14 cellular contexts compared by ENCODE assay signal in genomic region chr18:58054041-58054733, GRCh38. TPM values are rescaled to one million over a fixed set of nuclear protein-coding genes. Genes with fewer than 3 reads are reported as not detected.
DNase-seq lines count a peak whose midpoint lies in the region; ATAC-seq, FAIRE-seq and TF ChIP-seq lines count a peak whose summit lies in the region.
"Had no signal": no experiment of that assay in that cellular context is flagged by ENCODE, and none has a peak within 500 bp of the region (broad histone marks: within the 10 kb centered on the region; RNA-seq: fewer than 3 reads in every experiment).

No MANE protein-coding gene starts in this region.

- peak; percentile 40 for ATAC-seq in K562
- no peak for ATAC-seq in activated naive CD8-positive, alpha-beta T cell treated with anti-CD3 and anti-CD28 coated beads, Interleukin-2, amount 50 U/mL, for 24 hours
- no peak for ATAC-seq in effector memory CD8-positive, alpha-beta T cell (replicated peaks)

- DNase-seq in K562 (ENCODE audit: extremely low read depth in 1 of 4, low spot score in 3 of 4) (peak in 2 of 4 experiments; percentile 19 to 45), iris pigment epithelial cell (ENCODE audit: low read depth) (peak; percentile 73), mesothelial cell of epicardium (ENCODE audit: low spot score in 2 of 2, unreplicated experiment in 2 of 2) (no peak), posterior vena cava (ENCODE audit: low spot score) (no peak)
- DNase-seq in activated naive CD8-positive, alpha-beta T cell treated with anti-CD3 and anti-CD28 coated beads, Interleukin-2, amount 50 U/mL, for 24 hours, result no peak
- no peak for DNase-seq in effector memory CD8-positive, alpha-beta T cell
- DNase-seq: activated naive CD8-positive, alpha-beta T cell treated with anti-CD3 and anti-CD28 coated beads for 36 hours; NCI-H2081 treated with DMSO at 0.1 percent for 48 hours; stimulated activated CD4-positive, alpha-beta T cell treated with anti-CD3 and anti-CD28 coated beads, Interleukin-12 subunit alpha, Interleukin-12 subunit beta, amount 100 ng/mL, for 4 hours had no signal

- no peak for TF ChIP-seq RAD21 in K562 (CRISPR knock-in tag; conservative IDR thresholded peaks at IDR 0.05 in 1 of 2, IDR thresholded peaks at IDR 0.05 in 1 of 2)

- H3K4me1 Mint-ChIP-seq in activated naive CD8-positive, alpha-beta T cell treated with anti-CD3 and anti-CD28 coated beads, Interleukin-2, amount 50 U/mL, for 24 hours, result peaks cover 5% of the 10 kb centered on the region
- H3K4me1 Mint-ChIP-seq in mesothelial cell of epicardium, result peaks cover 33% of the 10 kb centered on the region
- H3K4me1 Mint-ChIP-seq in effector memory CD8-positive, alpha-beta T cell (ENCODE audit: low read depth in 2 of 2), result peaks cover 0 to 2% of the 10 kb centered on the region in 2 donors

- H3K4me3 ChIP-seq in ACC112 (ENCODE audit: low read depth, low read length) (peak overlapping the region; percentile 1; the same call in 1 of the 2 replicates), HUES64 (ENCODE audit: low read length) (no peak overlapping the region), K562 (no peak overlapping the region)

- peak overlapping the region; percentile 27; the same call in 1 of the 2 replicates for H3K4me2 ChIP-seq in K562 (ENCODE audit: insufficient read depth, low read length)

- H3K27me3 ChIP-seq in ACC112 (ENCODE audit: insufficient read depth, low read length), result no peaks in the 10 kb centered on the region
- H3K27me3 ChIP-seq in HUES64 (ENCODE audit: insufficient read depth, low read length), result no peaks in the 10 kb centered on the region
- no peaks in the 10 kb centered on the region for H3K27me3 ChIP-seq in K562 (ENCODE audit: control insufficient read depth in 2 of 2, insufficient read depth in 2 of 2, low read length in 2 of 2)

- no peaks in the 10 kb centered on the region for H3K27me3 Mint-ChIP-seq in activated naive CD8-positive, alpha-beta T cell treated with anti-CD3 and anti-CD28 coated beads, Interleukin-2, amount 50 U/mL, for 24 hours
- no peaks in the 10 kb centered on the region for H3K27me3 Mint-ChIP-seq in mesothelial cell of epicardium (ENCODE audit: low read depth)
- H3K27me3 Mint-ChIP-seq in effector memory CD8-positive, alpha-beta T cell, result no peaks in the 10 kb centered on the region
- H3K27me3 Mint-ChIP-seq: activated naive CD8-positive, alpha-beta T cell treated with anti-CD3 and anti-CD28 coated beads for 36 hours; IgD-negative memory B cell had no signal

- CTCF ChIA-PET in K562 (lab: Yijun Ruan, JAX; ENCODE audit: low intra/inter-chr PET ratio), result no interaction called here

- H3K27ac ChIP-seq in ACC112 (ENCODE audit: low read depth, low read length), result peak overlapping the region; percentile 36
- peak overlapping the region; percentile 57 for H3K27ac ChIP-seq in HUES64 (ENCODE audit: low read depth, low read length)
- peak overlapping the region; percentile 38; the same call in 2 of the 3 replicates for H3K27ac ChIP-seq in K562 (ENCODE audit: extremely low read depth, low read depth, low read length)

- H3K9me3 Mint-ChIP-seq in activated naive CD8-positive, alpha-beta T cell treated with anti-CD3 and anti-CD28 coated beads, Interleukin-2, amount 50 U/mL, for 24 hours, result no peaks in the 10 kb centered on the region
- H3K9me3 Mint-ChIP-seq in mesothelial cell of epicardium, result no peaks in the 10 kb centered on the region
- no peaks in the 10 kb centered on the region for H3K9me3 Mint-ChIP-seq in effector memory CD8-positive, alpha-beta T cell
- H3K9me3 Mint-ChIP-seq: activated naive CD8-positive, alpha-beta T cell treated with anti-CD3 and anti-CD28 coated beads for 36 hours; IgD-negative memory B cell; neural crest cell had no signal

- H3K9ac ChIP-seq in HUES64 (ENCODE audit: low read depth, low read length) (peak overlapping the region; percentile 1; the same call in 1 of the 2 replicates), K562 (ENCODE audit: insufficient read depth in 1 of 2, low read depth in 2 of 2, low read length in 2 of 2) (no peak overlapping the region)

- intact Hi-C loops in K562 (cut with micrococcal nuclease), result no loop called here
- intact Hi-C loops in posterior vena cava (cut with DNase I), result no loop called here

- H3K79me2 ChIP-seq in ACC112 (ENCODE audit: control insufficient read depth, insufficient read depth, low read length, unreplicated experiment), result peaks cover under 1% of the 10 kb centered on the region
- H3K79me2 ChIP-seq in K562 (ENCODE audit: control insufficient read depth, insufficient read depth, low read length), result peaks cover 58% of the 10 kb centered on the region

- TF ChIP-seq POLR2A in K562 (conservative IDR thresholded peaks at IDR 0.05), result no peak

- WGBS in HUES64, result 67% methylated on average over 7 of the region's 8 CpGs
- WGBS in K562 (ENCODE audit: insufficient coverage, low coverage, missing lambda C conversion rate), result 18% methylated on average over 7 of the region's 8 CpGs

- no peaks in the 10 kb centered on the region for H3K9me1 ChIP-seq in K562 (ENCODE audit: control insufficient read depth, insufficient read depth, low read length)

- H3K4me1 ChIP-seq in ACC112 (ENCODE audit: control insufficient read depth, insufficient read depth, low read length, unreplicated experiment) (peaks cover 22% of the 10 kb centered on the region), HUES64 (ENCODE audit: insufficient read depth, low read length) (peaks cover 25% of the 10 kb centered on the region), K562 (replicated peaks in 1 of 2; ENCODE audit: control insufficient read depth in 2 of 2, insufficient read depth in 2 of 2, low read length in 2 of 2) (peaks cover 5 to 40% of the 10 kb centered on the region in 2 experiments; a peak in 4 of 5 replicates)

- POLR2A ChIA-PET in K562 (lab: Yijun Ruan, JAX), result no interaction called here

- in situ Hi-C loops in K562 (cut with MboI), result no loop called here

- TF ChIP-seq CTCF in K562 (IDR thresholded peaks at IDR 0.05 in 2 of 3, conservative IDR thresholded peaks at IDR 0.05 in 1 of 3; ENCODE audit: insufficient read depth in 2 of 3, low read depth in 1 of 3, low read length in 3 of 3) (no peak), mesothelial cell of epicardium (IDR thresholded peaks at IDR 0.05; ENCODE audit: unreplicated experiment) (no peak)

- H4K20me1 ChIP-seq in K562 (replicated peaks; ENCODE audit: control insufficient read depth, insufficient read depth, low read length), result no peaks in the 10 kb centered on the region

- H3K9me3 ChIP-seq in HUES64 (ENCODE audit: insufficient read depth, low read depth, low read length), result no peaks in the 10 kb centered on the region
- H3K9me3 ChIP-seq in K562 (replicated peaks; ENCODE audit: control insufficient read depth, insufficient read depth, low read depth, low read length), result no peaks in the 10 kb centered on the region

- TF ChIP-seq EP300 in K562 (IDR thresholded peaks at IDR 0.05; ENCODE audit: low read length), result no peak

- peaks cover 3% of the 10 kb centered on the region for H3K36me3 Mint-ChIP-seq in activated naive CD8-positive, alpha-beta T cell treated with anti-CD3 and anti-CD28 coated beads, Interleukin-2, amount 50 U/mL, for 24 hours (ENCODE audit: low read depth)
- peaks cover 15% of the 10 kb centered on the region for H3K36me3 Mint-ChIP-seq in mesothelial cell of epicardium
- no peaks in the 10 kb centered on the region for H3K36me3 Mint-ChIP-seq in effector memory CD8-positive, alpha-beta T cell (ENCODE audit: insufficient read depth)
- H3K36me3 Mint-ChIP-seq: activated naive CD8-positive, alpha-beta T cell treated with anti-CD3 and anti-CD28 coated beads for 36 hours had no signal

- H3K27ac Mint-ChIP-seq in activated naive CD8-positive, alpha-beta T cell treated with anti-CD3 and anti-CD28 coated beads, Interleukin-2, amount 50 U/mL, for 24 hours, result no peak overlapping the region
- H3K27ac Mint-ChIP-seq in mesothelial cell of epicardium, result no peak overlapping the region
- H3K27ac Mint-ChIP-seq in effector memory CD8-positive, alpha-beta T cell, result no peak overlapping the region
- H3K27ac Mint-ChIP-seq: activated naive CD8-positive, alpha-beta T cell treated with anti-CD3 and anti-CD28 coated beads for 36 hours had no signal

- no TSS peak for BruUV-seq in K562 (replicated peaks; lab: Mats Ljungman, UMichigan)

- FAIRE-seq in K562 (lab: Jason Lieb, UNC), result no peak
- FAIRE-seq: A204.1 had no signal

- H3K36me3 ChIP-seq in ACC112 (ENCODE audit: insufficient read depth, low read length), result no peaks in the 10 kb centered on the region
- H3K36me3 ChIP-seq in HUES64 (ENCODE audit: insufficient read depth, low read length), result no peaks in the 10 kb centered on the region
- H3K36me3 ChIP-seq in K562 (ENCODE audit: control insufficient read depth, insufficient read depth, low read length), result peaks cover 2% of the 10 kb centered on the region; the same call in 1 of the 3 replicates

- no peak overlapping the region for H3K4me3 Mint-ChIP-seq in activated naive CD8-positive, alpha-beta T cell treated with anti-CD3 and anti-CD28 coated beads, Interleukin-2, amount 50 U/mL, for 24 hours
- no peak overlapping the region for H3K4me3 Mint-ChIP-seq in mesothelial cell of epicardium
- H3K4me3 Mint-ChIP-seq in effector memory CD8-positive, alpha-beta T cell, result no peak overlapping the region
- H3K4me3 Mint-ChIP-seq: activated naive CD8-positive, alpha-beta T cell treated with anti-CD3 and anti-CD28 coated beads for 36 hours; IgD-negative memory B cell; neural crest cell had no signal

- H2AFZ ChIP-seq in ACC112 (ENCODE audit: low read length, unreplicated experiment) (no peak overlapping the region), K562 (ENCODE audit: low read depth, low read length) (no peak overlapping the region)

RNA-seq across cellular contexts. Expression of gene NEDD4L, which starts 10.2 kb away (rescaled TPM):
- 30.1 TPM for polyA plus RNA-seq in HUES64 (2013, experiment 1 of 2)
- 39.2 TPM for polyA plus RNA-seq in HUES64 (2013, experiment 2 of 2)
- 85.7 and 138 TPM in 2 replicates for total RNA-seq in K562 (2011; cell fraction: chromatin; rRNA removed; ENCODE audit: low replicate concordance)
- total RNA-seq in K562 (2011; cell fraction: nucleolus; rRNA removed), result 40.2 and 48.4 TPM in 2 replicates
- 71.6 and 95.8 TPM in 2 replicates for total RNA-seq in K562 (2011; cell fraction: nucleoplasm; rRNA removed)
- 17.3 and 21.3 TPM in 2 replicates for total RNA-seq in K562 (2014; rRNA removed)
- total RNA-seq in K562 (2014; rRNA removed; fragmentation: Illumina TruSeq; extraction: Trizol), result 16.3 and 21.7 TPM in 2 replicates
- total RNA-seq in K562 (2015; rRNA removed; fragmentation: Illumina TruSeq; extraction: Trizol), result 14.4 and 16.5 TPM in 2 replicates
- 32.7 and 33.4 TPM in 2 replicates for total RNA-seq in K562 (2021)
- 11.5 and 19.9 TPM in 2 replicates for polyA plus RNA-seq in K562 (2011; rRNA removed)
- polyA plus RNA-seq in K562 (2011; cell fraction: cytosol; rRNA removed), result 10.1 and 20.6 TPM in 2 replicates
- 23.6 and 40.4 TPM in 2 replicates for polyA plus RNA-seq in K562 (2011; cell fraction: nucleus; rRNA removed)
- 17.9 and 22.9 TPM in 2 replicates for polyA plus RNA-seq in K562 (2012)
- 23.9 and 27.0 TPM in 2 replicates for polyA plus RNA-seq in K562 (2014; fragmentation: Illumina TruSeq; extraction: Trizol)
- 10 to 100 TPM in 1 of 2 experiments, 1 to 10 TPM in 1; 8.1 to 11.1 TPM for polyA plus RNA-seq in K562 (2014; fragmentation: Nextera tagmentation; extraction: Ambion mirVana)
- polyA plus RNA-seq in K562 (2014; rRNA removed), result 22.5 and 25.2 TPM in 2 replicates
- polyA minus RNA-seq in K562 (2011; rRNA and poly(A)+ RNA removed), result 31.3 and 33.1 TPM in 2 replicates
- 15.2 and 15.9 TPM in 2 replicates for polyA minus RNA-seq in K562 (2011; cell fraction: cytosol; rRNA and poly(A)+ RNA removed)
- polyA minus RNA-seq in K562 (2011; cell fraction: nucleus; rRNA and poly(A)+ RNA removed), result 30.0 and 35.5 TPM in 2 replicates
- 134 to 141 TPM (median 135 TPM) in 3 replicates for total RNA-seq in mesothelial cell of epicardium
- total RNA-seq in posterior vena cava, result 10 to 100 TPM; 11.3 to 14.9 TPM
